Comparison of ENCODE assay signal across 11 cellular contexts in the genomic region with DNA sequence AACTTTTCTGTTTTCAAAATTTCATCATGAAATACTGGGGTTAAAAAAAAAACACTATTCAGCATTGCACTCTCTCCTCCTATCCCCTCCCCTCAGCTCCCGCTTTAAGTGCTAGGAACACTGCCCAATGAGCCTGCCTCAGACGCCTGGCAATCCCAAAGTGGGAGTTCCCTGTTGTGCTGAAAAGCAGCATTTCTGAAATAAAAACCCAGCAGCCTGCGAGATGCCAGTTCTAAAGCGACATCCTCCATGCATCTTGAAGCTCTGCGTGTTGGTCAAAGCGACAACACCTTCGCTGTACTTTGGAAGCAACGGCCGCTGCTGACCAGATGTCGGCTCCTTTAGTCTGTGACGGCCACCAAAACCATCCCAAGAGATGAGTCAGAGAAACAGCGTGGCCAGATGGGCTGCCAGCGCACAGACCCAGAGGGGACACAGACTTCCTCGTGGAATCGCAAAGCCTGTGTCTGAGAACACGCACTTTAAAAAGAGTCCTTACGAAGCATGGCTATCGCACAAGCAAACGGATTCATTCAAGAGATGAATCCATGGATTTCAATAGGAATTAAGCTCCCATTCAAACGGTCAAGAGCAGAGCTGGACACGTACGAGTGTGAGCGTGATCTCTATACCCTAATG. TPM values are rescaled to one million over a fixed set of nuclear protein-coding genes. Genes with fewer than 3 reads are reported as not detected.
DNase-seq lines count a peak whose midpoint lies in the region; ATAC-seq lines count a peak whose summit lies in the region.
"Had no signal": no experiment of that assay in that cellular context is flagged by ENCODE, and none has a peak within 500 bp of the region (broad histone marks: within the 10 kb centered on the region; RNA-seq: fewer than 3 reads in every experiment).

No MANE protein-coding gene starts in this region.

- no peak for DNase-seq in activated T-cell treated with anti-CD3 and anti-CD28 coated beads, Interleukin-2, amount 50 U/mL, for 24 hours
- DNase-seq in activated T-cell treated with anti-CD3 and anti-CD28 coated beads, Interleukin-2, amount 50 U/mL, for 48 hours = no peak
- DNase-seq in medulla oblongata (ENCODE audit: extremely low spot score) (peak; percentile 51), NCI-H1930 (lab: John Stamatoyannopoulos, UW) (no peak)
- DNase-seq in activated naive CD4-positive, alpha-beta T cell treated with Interleukin-2 at 50 U/mL for 16 hours = no peak
- DNase-seq: NCI-H1417, SHP77, transverse colon had no signal

- peak overlapping the region; percentile 29 for H3K27ac Mint-ChIP-seq in activated T-cell treated with anti-CD3 and anti-CD28 coated beads, Interleukin-2, amount 50 U/mL, for 24 hours

- no peaks in the 10 kb centered on the region for H3K9me3 Mint-ChIP-seq in activated T-cell treated with anti-CD3 and anti-CD28 coated beads, Interleukin-2, amount 50 U/mL, for 24 hours

- peak overlapping the region; percentile 70 for H3K27ac ChIP-seq in cingulate gyrus (ENCODE audit: low read depth, low read length)
- peak overlapping the region; percentile 62 for H3K27ac ChIP-seq in temporal lobe (ENCODE audit: low read depth, low read length)
- H3K27ac ChIP-seq: transverse colon had no signal

- no peak overlapping the region for H3K4me3 Mint-ChIP-seq in activated T-cell treated with anti-CD3 and anti-CD28 coated beads, Interleukin-2, amount 50 U/mL, for 24 hours

- H3K4me1 Mint-ChIP-seq in activated T-cell treated with anti-CD3 and anti-CD28 coated beads, Interleukin-2, amount 50 U/mL, for 24 hours (ENCODE audit: low read depth) = peaks cover 4% of the 10 kb centered on the region

- H3K27me3 Mint-ChIP-seq in activated T-cell treated with anti-CD3 and anti-CD28 coated beads, Interleukin-2, amount 50 U/mL, for 24 hours = no peaks in the 10 kb centered on the region

- peaks cover 70% of the 10 kb centered on the region for H3K36me3 Mint-ChIP-seq in activated T-cell treated with anti-CD3 and anti-CD28 coated beads, Interleukin-2, amount 50 U/mL, for 24 hours (ENCODE audit: low read depth)

- ATAC-seq in HG03342 (IDR thresholded peaks at IDR 0.05; ENCODE audit: unreplicated experiment) = no peak

RNA-seq across cellular contexts. Expression of gene FBXO31, which starts 32.8 kb away (rescaled TPM):
- total RNA-seq in temporal lobe = 25.3 TPM

RNA-seq across cellular contexts. Expression of gene C16orf95, which starts 33.6 kb away (rescaled TPM):
- 2.0 TPM for total RNA-seq in temporal lobe

RNA-seq across cellular contexts. Expression of gene MAP1LC3B, which starts 41.3 kb away (rescaled TPM):
- total RNA-seq in temporal lobe = 33.2 TPM
